ENCODE assay signal across 8 cellular contexts in genomic region chr3:141659821-141660597, GRCh38.
DNase-seq lines count a peak whose midpoint lies in the region; ATAC-seq and TF ChIP-seq lines count a peak whose summit lies in the region.

No MANE protein-coding gene starts in this region.

- peak overlapping the region; percentile 60 for H3K4me3 ChIP-seq in hepatocyte

- H3K27me3 ChIP-seq in hepatocyte: peaks cover 21% of the 10 kb centered on the region

- no peaks in the 10 kb centered on the region for H3K79me2 ChIP-seq in hepatocyte

- no peaks in the 10 kb centered on the region for H3K9me3 Mint-ChIP-seq in activated naive CD8-positive, alpha-beta T cell treated with anti-CD3 and anti-CD28 coated beads, Interleukin-2, amount 50 U/mL, for 24 hours

- DNase-seq in Daoy (ENCODE audit: low read depth) (peak; percentile 73), NCI-H1092 treated with DMSO at 0.1 percent for 48 hours (lab: John Stamatoyannopoulos, UW) (peak; percentile 70), hepatocyte (ENCODE audit: low spot score) (peak; percentile 79), posterior vena cava (ENCODE audit: low spot score) (peak; percentile 87), DMS114 treated with DMSO at 0.1 percent for 48 hours (lab: John Stamatoyannopoulos, UW; ENCODE audit: unreplicated experiment) (no peak)
- peak; percentile 10 for DNase-seq in activated naive CD8-positive, alpha-beta T cell treated with anti-CD3 and anti-CD28 coated beads, Interleukin-2, amount 50 U/mL, for 24 hours

- no peaks in the 10 kb centered on the region for H3K9me3 ChIP-seq in hepatocyte (ENCODE audit: low read depth)

- H2AFZ ChIP-seq in hepatocyte: peak overlapping the region; percentile 83

- no peak for TF ChIP-seq CTCF in hepatocyte (IDR thresholded peaks at IDR 0.05; ENCODE audit: poor library complexity)

- H3K36me3 ChIP-seq in hepatocyte (replicated peaks; ENCODE audit: insufficient read depth, low read depth): no peaks in the 10 kb centered on the region

- 2% methylated on average over 60 of the region's 64 CpGs for WGBS in hepatocyte (ENCODE audit: low lambda C conversion rate, missing lambda C conversion rate)

- intact Hi-C loops in posterior vena cava (cut with DNase I): no loop called here

- peaks cover 3% of the 10 kb centered on the region for H3K4me1 Mint-ChIP-seq in activated naive CD8-positive, alpha-beta T cell treated with anti-CD3 and anti-CD28 coated beads, Interleukin-2, amount 50 U/mL, for 24 hours

- peak; percentile 45 for ATAC-seq in activated naive CD8-positive, alpha-beta T cell treated with anti-CD3 and anti-CD28 coated beads, Interleukin-2, amount 50 U/mL, for 24 hours
- ATAC-seq in GM18511 (IDR thresholded peaks at IDR 0.05; ENCODE audit: unreplicated experiment) (no peak), HG03378 (IDR thresholded peaks at IDR 0.05; ENCODE audit: unreplicated experiment) (no peak)

- H3K4me1 ChIP-seq in hepatocyte (ENCODE audit: insufficient read depth): peaks cover 9% of the 10 kb centered on the region

- no peak overlapping the region for H3K27ac ChIP-seq in hepatocyte

- no peaks in the 10 kb centered on the region for H4K20me1 ChIP-seq in hepatocyte (ENCODE audit: insufficient read depth, poor library complexity, severe bottlenecking)

- H3K27me3 Mint-ChIP-seq in activated naive CD8-positive, alpha-beta T cell treated with anti-CD3 and anti-CD28 coated beads, Interleukin-2, amount 50 U/mL, for 24 hours: peaks cover 72% of the 10 kb centered on the region

- H3K27ac Mint-ChIP-seq in activated naive CD8-positive, alpha-beta T cell treated with anti-CD3 and anti-CD28 coated beads, Interleukin-2, amount 50 U/mL, for 24 hours: no peak overlapping the region

- H3K9me2 ChIP-seq in hepatocyte (replicated peaks; ENCODE audit: insufficient read depth): no peaks in the 10 kb centered on the region

- H3K36me3 Mint-ChIP-seq in activated naive CD8-positive, alpha-beta T cell treated with anti-CD3 and anti-CD28 coated beads, Interleukin-2, amount 50 U/mL, for 24 hours (ENCODE audit: low read depth): no peaks in the 10 kb centered on the region

- peak overlapping the region; percentile 71 for H3K4me3 Mint-ChIP-seq in activated naive CD8-positive, alpha-beta T cell treated with anti-CD3 and anti-CD28 coated beads, Interleukin-2, amount 50 U/mL, for 24 hours

- H3K4me2 ChIP-seq in hepatocyte: peak overlapping the region; percentile 99
